Comparison of ENCODE assay signal across 29 cellular contexts in genomic region chr7:20176552-20177242, GRCh38. TPM values are rescaled to one million over a fixed set of nuclear protein-coding genes. Genes with fewer than 3 reads are reported as not detected.
A peak's percentile ranks its signal among the peaks of the same experiment; 100 is the strongest.
DNase-seq lines count a peak whose midpoint lies in the region; ATAC-seq, FAIRE-seq and TF ChIP-seq lines count a peak whose summit lies in the region.
"Had no signal": no experiment of that assay in that cellular context is flagged by ENCODE, and none has a peak within 500 bp of the region (broad histone marks: within the 10 kb centered on the region; RNA-seq: fewer than 3 reads in every experiment).

No MANE protein-coding gene starts in this region.

- no peaks in the 10 kb centered on the region for H3K9me2 ChIP-seq in Karpas-422 (replicated peaks; ENCODE audit: insufficient read depth, low read length)

- no peaks in the 10 kb centered on the region for H3K27me3 ChIP-seq in Karpas-422 (ENCODE audit: low read length)
- peaks cover 0 to 3% (median 0%) of the 10 kb centered on the region in 45 donors for H3K27me3 ChIP-seq in dorsolateral prefrontal cortex
- H3K27me3 ChIP-seq: BLaER1 treated with 17β-estradiol and CSF1 and Interleukin-3, amounts not matched to agents 10 nM and 100 nM; Peyer's patch had no signal

- no peaks in the 10 kb centered on the region for H3K9me3 ChIP-seq in Karpas-422 (ENCODE audit: low read length)
- H3K9me3 ChIP-seq in mucosa of descending colon: no peaks in the 10 kb centered on the region
- H3K9me3 ChIP-seq: Peyer's patch had no signal

- no peaks in the 10 kb centered on the region; the same call in 1 of the 2 replicates for H3K36me3 ChIP-seq in Karpas-422 (ENCODE audit: insufficient read depth, low read length)
- no peaks in the 10 kb centered on the region for H3K36me3 ChIP-seq in mucosa of descending colon (ENCODE audit: low read depth)
- H3K36me3 ChIP-seq: Peyer's patch had no signal

- DNase-seq in GM18507 (ENCODE audit: extremely low spot score, insufficient read length, low read depth) (no peak), GM19239 (ENCODE audit: insufficient read length, low spot score) (no peak), Karpas-422 (no peak), mucosa of descending colon (no peak), dorsolateral prefrontal cortex (no peak), cardiac septum (ENCODE audit: low spot score) (no peak)
- DNase-seq: CD4-positive, alpha-beta T cell; GDM1; H9; NCI-H1092; NCI-H1417 treated with DMSO at 0.1 percent for 48 hours; NCI-H1694 treated with DMSO at 0.1 percent for 48 hours; NCI-H2081 treated with DMSO at 0.1 percent for 48 hours; NCI-H2171; NCI-H226; NCI-H510A; NCI-H69; OCI-M1; Peyer's patch; SIG-M5 had no signal

- no peak for TF ChIP-seq CTCF in mucosa of descending colon (IDR thresholded peaks at IDR 0.05)
- no peak for TF ChIP-seq CTCF in dorsolateral prefrontal cortex (IDR thresholded peaks at IDR 0.05 in 54 of 56, conservative IDR thresholded peaks at IDR 0.05 in 2 of 56; ENCODE audit: low read depth in 1 of 56, partially characterized antibody in 56 of 56)

- no peak overlapping the region for H3K9ac ChIP-seq in Karpas-422 (ENCODE audit: low read length)
- H3K9ac ChIP-seq: BLaER1 treated with 17β-estradiol and CSF1 and Interleukin-3, amounts not matched to agents 10 nM and 100 nM; KMS-11 had no signal

- H3K4me2 ChIP-seq in Karpas-422 (ENCODE audit: low read depth, low read length, poor library complexity, severe bottlenecking): peak overlapping the region; percentile 33
- H3K4me2 ChIP-seq: BLaER1 treated with 17β-estradiol and CSF1 and Interleukin-3, amounts not matched to agents 10 nM and 100 nM; KMS-11 had no signal

- H3K4me3 ChIP-seq in Karpas-422 (ENCODE audit: low read length): no peak overlapping the region
- H3K4me3 ChIP-seq in mucosa of descending colon: no peak overlapping the region
- no peak overlapping the region for H3K4me3 ChIP-seq in dorsolateral prefrontal cortex
- H3K4me3 ChIP-seq: BLaER1 treated with 17β-estradiol and CSF1 and Interleukin-3, amounts not matched to agents 10 nM and 100 nM; Peyer's patch; SK-N-MC had no signal

- H3K27ac ChIP-seq in Karpas-422 (ENCODE audit: low read length): peak overlapping the region; percentile 54
- H3K27ac ChIP-seq in dorsolateral prefrontal cortex: no peak overlapping the region
- H3K27ac ChIP-seq: BLaER1 treated with 17β-estradiol and CSF1 and Interleukin-3, amounts not matched to agents 10 nM and 100 nM; HL-60; KMS-11; SK-N-MC had no signal

- H3K79me2 ChIP-seq in Karpas-422 (ENCODE audit: low read length): peaks cover 58% of the 10 kb centered on the region

- no peak overlapping the region; the same call in 1 of the 2 replicates for H2AFZ ChIP-seq in Karpas-422 (ENCODE audit: low read length)

- ATAC-seq in mucosa of descending colon (peak; percentile 58), HG03571 (IDR thresholded peaks at IDR 0.05; ENCODE audit: unreplicated experiment) (no peak)

- H3K4me1 ChIP-seq in Karpas-422 (ENCODE audit: low read length) (peaks cover 31% of the 10 kb centered on the region), mucosa of descending colon (ENCODE audit: low read depth) (peaks cover 7% of the 10 kb centered on the region)
- H3K4me1 ChIP-seq: Peyer's patch had no signal

- no peaks in the 10 kb centered on the region for H4K20me1 ChIP-seq in Karpas-422 (ENCODE audit: insufficient read depth, low read depth, low read length)
- H4K20me1 ChIP-seq: BLaER1 treated with 17β-estradiol and CSF1 and Interleukin-3, amounts not matched to agents 10 nM and 100 nM had no signal

- FAIRE-seq in GM18507 (lab: Jason Lieb, UNC) (peak; percentile 26), GM19239 (lab: Jason Lieb, UNC) (peak; percentile 76)
- FAIRE-seq: A204.1, D721Med, GM12891 had no signal

- intact Hi-C loops in mucosa of descending colon (cut with DNase I, micrococcal nuclease) (no loop called here), dorsolateral prefrontal cortex (cut with DNase I) (no loop called here), cardiac septum (cut with DNase I) (no loop called here)

RNA-seq across cellular contexts. Expression of gene MACC1, which starts 40.5 kb away (rescaled TPM):
- total RNA-seq in Karpas-422 (2014; rRNA removed; shearing (Covaris generic); ENCODE audit: low replicate concordance): 30.4 and 49.9 TPM in 2 replicates
- total RNA-seq in mucosa of descending colon: 10 to 100 TPM in 1 of 3 donors, 1 to 10 TPM in 2; 4.3 to 16.0 (median 9.8) TPM
- total RNA-seq in dorsolateral prefrontal cortex: under 1 TPM in 112 of 120 experiments, not detected in 8; 0.04 to 0.83 (median 0.16) TPM
- 0.13 TPM for total RNA-seq in cardiac septum
- total RNA-seq: T-helper 1 cell treated with Interleukin-12 subunit alpha and Interleukin-12 subunit beta and Interleukin-4 antibody, amounts not matched to agents 30 ng/mL and 1 ng/mL, for 36 hours had no signal
